Comparison of ENCODE assay signal across 8 cellular contexts in the genomic region with DNA sequence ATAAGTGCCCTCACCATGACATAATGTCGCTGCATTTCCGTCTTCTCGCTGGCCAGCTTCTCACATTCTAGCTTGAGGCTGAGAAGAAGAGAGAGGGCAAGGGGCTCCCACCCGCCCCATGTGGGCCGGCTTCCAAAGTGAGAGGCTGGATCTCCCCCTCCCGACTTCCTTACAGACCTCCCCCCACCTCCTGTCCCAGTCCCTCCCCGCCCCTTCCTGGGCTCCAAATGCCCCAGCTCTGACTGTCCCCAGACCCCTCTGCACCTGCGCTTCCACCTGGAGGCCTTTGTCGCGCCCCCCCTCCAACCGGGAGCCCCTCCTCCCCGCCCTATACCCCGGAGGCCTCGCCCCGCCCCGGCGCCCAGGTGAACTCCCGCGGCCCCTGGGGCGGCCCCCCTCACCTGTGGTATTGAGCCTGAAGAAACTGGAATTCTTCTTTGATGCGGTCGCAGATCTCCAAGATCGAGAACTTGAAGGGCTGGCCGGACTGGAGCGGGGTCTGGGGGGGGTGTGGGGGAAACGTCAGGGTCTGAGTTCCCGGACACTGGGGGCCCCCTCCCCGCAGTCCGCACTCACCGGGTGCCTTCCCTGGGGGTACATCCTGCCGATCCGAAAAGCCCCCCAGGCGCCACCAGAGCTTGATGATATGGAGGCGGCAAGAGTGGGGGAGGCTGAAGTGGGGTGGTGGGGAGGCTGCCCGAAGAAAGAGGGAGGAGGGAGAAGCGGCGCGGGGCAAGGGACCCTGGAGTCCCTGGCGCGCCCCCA. TPM values are rescaled to one million over a fixed set of nuclear protein-coding genes. Genes with fewer than 3 reads are reported as not detected.
DNase-seq lines count a peak whose midpoint lies in the region; ATAC-seq lines count a peak whose summit lies in the region.

No MANE protein-coding gene starts in this region.

- H3K9me3 Mint-ChIP-seq in activated T-helper 17 cell treated with anti-CD3 and anti-CD28 coated beads, Interleukin-2, amount 50 U/mL, for 72 hours = no peaks in the 10 kb centered on the region
- H3K9me3 Mint-ChIP-seq in stimulated activated effector memory CD8-positive, alpha-beta T cell treated with anti-CD3 and anti-CD28 coated beads, Interleukin-12 subunit alpha, Interleukin-12 subunit beta, amount 100 ng/mL, for 72 hours = no peaks in the 10 kb centered on the region

- no peaks in the 10 kb centered on the region for H3K36me3 Mint-ChIP-seq in activated T-helper 17 cell treated with anti-CD3 and anti-CD28 coated beads, Interleukin-2, amount 50 U/mL, for 72 hours (ENCODE audit: low read depth)
- no peaks in the 10 kb centered on the region for H3K36me3 Mint-ChIP-seq in stimulated activated effector memory CD8-positive, alpha-beta T cell treated with anti-CD3 and anti-CD28 coated beads, Interleukin-12 subunit alpha, Interleukin-12 subunit beta, amount 100 ng/mL, for 72 hours

- no peak for ATAC-seq in activated T-helper 17 cell treated with anti-CD3 and anti-CD28 coated beads, Interleukin-2, amount 50 U/mL, for 72 hours (replicated peaks)
- peak; percentile 4 for ATAC-seq in stimulated activated effector memory CD8-positive, alpha-beta T cell treated with anti-CD3 and anti-CD28 coated beads, Interleukin-12 subunit alpha, Interleukin-12 subunit beta, amount 100 ng/mL, for 72 hours
- ATAC-seq in HG02588 (IDR thresholded peaks at IDR 0.05; ENCODE audit: unreplicated experiment) = no peak

- H3K27me3 ChIP-seq in HUES6 (ENCODE audit: control insufficient read depth, insufficient read depth, low read length) (peaks cover 95% of the 10 kb centered on the region), iPS DF 6.9 (ENCODE audit: control insufficient read depth, insufficient read depth, low read length) (peaks cover 1% of the 10 kb centered on the region; the same call in 1 of the 2 replicates)

- H3K4me1 ChIP-seq in HUES6 (ENCODE audit: control insufficient read depth, insufficient read depth, low read length) (peaks cover 16% of the 10 kb centered on the region), iPS DF 6.9 (ENCODE audit: control insufficient read depth, insufficient read depth, low read length) (peaks cover 8% of the 10 kb centered on the region)

- H3K27ac Mint-ChIP-seq in activated T-helper 17 cell treated with anti-CD3 and anti-CD28 coated beads, Interleukin-2, amount 50 U/mL, for 72 hours = no peak overlapping the region
- H3K27ac Mint-ChIP-seq in stimulated activated effector memory CD8-positive, alpha-beta T cell treated with anti-CD3 and anti-CD28 coated beads, Interleukin-12 subunit alpha, Interleukin-12 subunit beta, amount 100 ng/mL, for 72 hours = peak overlapping the region; percentile 37

- H3K4me3 Mint-ChIP-seq in activated T-helper 17 cell treated with anti-CD3 and anti-CD28 coated beads, Interleukin-2, amount 50 U/mL, for 72 hours = peak overlapping the region; percentile 54
- peak overlapping the region; percentile 59 for H3K4me3 Mint-ChIP-seq in stimulated activated effector memory CD8-positive, alpha-beta T cell treated with anti-CD3 and anti-CD28 coated beads, Interleukin-12 subunit alpha, Interleukin-12 subunit beta, amount 100 ng/mL, for 72 hours

- peaks cover 6% of the 10 kb centered on the region for H3K27me3 Mint-ChIP-seq in activated T-helper 17 cell treated with anti-CD3 and anti-CD28 coated beads, Interleukin-2, amount 50 U/mL, for 72 hours

- H3K4me1 Mint-ChIP-seq in activated T-helper 17 cell treated with anti-CD3 and anti-CD28 coated beads, Interleukin-2, amount 50 U/mL, for 72 hours = peaks cover 5% of the 10 kb centered on the region
- H3K4me1 Mint-ChIP-seq in stimulated activated effector memory CD8-positive, alpha-beta T cell treated with anti-CD3 and anti-CD28 coated beads, Interleukin-12 subunit alpha, Interleukin-12 subunit beta, amount 100 ng/mL, for 72 hours = peaks cover 20% of the 10 kb centered on the region

- H3K9ac ChIP-seq in HUES6 (ENCODE audit: low read length) = no peak overlapping the region

- peak overlapping the region; percentile 57 for H3K4me3 ChIP-seq in HUES6 (ENCODE audit: low read depth, low read length)
- peak overlapping the region; percentile 41; the same call in 1 of the 2 replicates for H3K4me3 ChIP-seq in iPS DF 6.9 (ENCODE audit: low read length)

- DNase-seq in iPS DF 6.9 (ENCODE audit: low read depth, low spot score) (no peak), globus pallidus (ENCODE audit: low spot score) (no peak), superior temporal gyrus (ENCODE audit: extremely low spot score) (no peak), NCI-H510A treated with DMSO at 0.1 percent for 48 hours (lab: John Stamatoyannopoulos, UW) (no peak)
- no peak for DNase-seq in stimulated activated effector memory CD8-positive, alpha-beta T cell treated with anti-CD3 and anti-CD28 coated beads, Interleukin-12 subunit alpha, Interleukin-12 subunit beta, amount 100 ng/mL, for 72 hours (ENCODE audit: low spot score in 2 of 2)

- H3K27ac ChIP-seq in HUES6 (ENCODE audit: low read depth, low read length) = no peak overlapping the region
- no peak overlapping the region for H3K27ac ChIP-seq in iPS DF 6.9 (ENCODE audit: low read length)

- H3K9me3 ChIP-seq in HUES6 (ENCODE audit: control insufficient read depth, insufficient read depth, low read depth, low read length) (no peaks in the 10 kb centered on the region), iPS DF 6.9 (ENCODE audit: control insufficient read depth, insufficient read depth, low read length) (no peaks in the 10 kb centered on the region)

- WGBS in iPS DF 6.9 (ENCODE audit: insufficient coverage, insufficient read length) = no CpG with 5 or more reads among the region's 40 CpGs

- no peaks in the 10 kb centered on the region for H3K36me3 ChIP-seq in HUES6 (ENCODE audit: control insufficient read depth, insufficient read depth, low read length)
- H3K36me3 ChIP-seq in iPS DF 6.9 (ENCODE audit: control insufficient read depth, insufficient read depth, low read length) = no peaks in the 10 kb centered on the region

RNA-seq across cellular contexts. Expression of a gene that starts 0.6 kb away (rescaled TPM):
- 1 to 10 TPM; 2.5 to 3.5 TPM for total RNA-seq in activated T-helper 17 cell treated with anti-CD3 and anti-CD28 coated beads, Interleukin-2, amount 50 U/mL, for 72 hours

RNA-seq across cellular contexts. Expression of a gene that starts 33.8 kb away (rescaled TPM):
- total RNA-seq in activated T-helper 17 cell treated with anti-CD3 and anti-CD28 coated beads, Interleukin-2, amount 50 U/mL, for 72 hours = 100 to 1,000 TPM; 348 to 436 TPM

RNA-seq across cellular contexts. Expression of a gene that starts 51.1 kb away (rescaled TPM):
- total RNA-seq in activated T-helper 17 cell treated with anti-CD3 and anti-CD28 coated beads, Interleukin-2, amount 50 U/mL, for 72 hours = 1 to 10 TPM; 4.1 to 4.2 TPM
